23 cellular contexts compared by ENCODE assay signal in the genomic region with DNA sequence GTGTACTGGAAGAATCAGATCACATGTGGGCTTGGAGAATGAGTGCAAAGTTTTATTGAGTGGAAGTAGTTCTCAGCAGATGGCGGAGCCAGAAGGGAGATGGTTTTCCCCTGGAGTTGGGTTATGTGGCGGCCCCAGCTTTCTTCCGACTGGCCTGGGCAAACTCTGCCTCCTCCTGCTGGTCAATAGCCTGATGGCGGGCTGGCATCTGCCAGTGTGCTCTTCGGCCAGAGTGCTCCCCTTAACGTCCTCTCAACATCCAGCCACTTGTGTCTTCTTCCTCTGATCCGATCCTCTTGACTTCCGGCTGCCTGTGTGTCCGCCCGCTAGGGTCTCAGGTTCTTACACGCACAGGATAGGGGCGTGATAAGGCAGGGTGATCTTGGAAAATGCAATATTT.
"Had no signal": no experiment of that assay in that cellular context is flagged by ENCODE, and none has a peak within 500 bp of the region (broad histone marks: within the 10 kb centered on the region; RNA-seq: fewer than 3 reads in every experiment).

No MANE protein-coding gene starts in this region.

- H3K9me3 ChIP-seq: body of pancreas, gastrocnemius medialis had no signal

- H3K36me3 Mint-ChIP-seq: mesothelial cell of epicardium had no signal

- H3K4me3 ChIP-seq: body of pancreas, coronary artery, gastrocnemius medialis, lung, tibial artery had no signal

- H3K27ac Mint-ChIP-seq: activated naive CD8-positive, alpha-beta T cell; activated T-helper 1 cell treated with anti-CD3 and anti-CD28 coated beads, Interleukin-12 subunit alpha, Interleukin-12 subunit beta, Interleukin-2, Interleukin-4 antibody, amounts not matched to agents 30 ng/mL and 10 ng/mL and 1 ng/mL, durations not matched to agents 14 hours and 24 hours and 36 hours; mesothelial cell of epicardium; nephron; T-helper 2 cell treated with Interferon-gamma antibody and Interleukin-4, amounts not matched to agents 5 μg/mL and 100 μg/mL, for 36 hours had no signal

- H3K27me3 Mint-ChIP-seq: activated naive CD8-positive, alpha-beta T cell had no signal

- H3K4me1 ChIP-seq: body of pancreas, gastrocnemius medialis, tibial artery had no signal

- H3K4me3 Mint-ChIP-seq: activated naive CD8-positive, alpha-beta T cell; activated T-helper 1 cell treated with anti-CD3 and anti-CD28 coated beads, Interleukin-12 subunit alpha, Interleukin-12 subunit beta, Interleukin-2, Interleukin-4 antibody, amounts not matched to agents 30 ng/mL and 10 ng/mL and 1 ng/mL, durations not matched to agents 14 hours and 24 hours and 36 hours; mesothelial cell of epicardium; nephron; T-helper 2 cell treated with Interferon-gamma antibody and Interleukin-4, amounts not matched to agents 5 μg/mL and 100 μg/mL, for 36 hours had no signal

- ATAC-seq: body of pancreas, esophagus mucosa, gastrocnemius medialis, left lobe of liver had no signal

- DNase-seq: activated CD4-positive, alpha-beta T cell treated with anti-CD3 and anti-CD28 coated beads for 4 hours; activated CD8-positive, alpha-beta memory T cell treated with anti-CD3 and anti-CD28 coated beads, Interleukin-2, amount 50 U/mL, for 4 hours; amygdala; body of pancreas; central memory CD4-positive, alpha-beta T cell; gastrocnemius medialis; head of caudate nucleus; kidney; stimulated activated CD4-positive, alpha-beta T cell treated with anti-CD3 and anti-CD28 coated beads, Interleukin-12 subunit alpha, Interleukin-12 subunit beta, amount 100 ng/mL, for 4 hours; stimulated activated CD4-positive, alpha-beta T cell treated with anti-CD3 and anti-CD28 coated beads, Interleukin-1b, Interleukin-23, amount 100 ng/mL, for 48 hours; stimulated activated CD8-positive, alpha-beta memory T cell treated with anti-CD3 and anti-CD28 coated beads, Interleukin-4, amount 100 ng/mL, for 48 hours; stimulated activated naive CD4-positive, alpha-beta T cell treated with Interleukin-2 at 50 U/mL for 16 hours; SW 1271; tibial artery had no signal

- H3K27me3 ChIP-seq: body of pancreas, gastrocnemius medialis, tibial artery had no signal

- H3K4me1 Mint-ChIP-seq: mesothelial cell of epicardium, nephron had no signal

- H3K36me3 ChIP-seq: gastrocnemius medialis, tibial artery had no signal

- H3K27ac ChIP-seq: body of pancreas, coronary artery, gastrocnemius medialis, tibial artery had no signal
